10 cellular contexts compared by ENCODE assay signal in the genomic region with DNA sequence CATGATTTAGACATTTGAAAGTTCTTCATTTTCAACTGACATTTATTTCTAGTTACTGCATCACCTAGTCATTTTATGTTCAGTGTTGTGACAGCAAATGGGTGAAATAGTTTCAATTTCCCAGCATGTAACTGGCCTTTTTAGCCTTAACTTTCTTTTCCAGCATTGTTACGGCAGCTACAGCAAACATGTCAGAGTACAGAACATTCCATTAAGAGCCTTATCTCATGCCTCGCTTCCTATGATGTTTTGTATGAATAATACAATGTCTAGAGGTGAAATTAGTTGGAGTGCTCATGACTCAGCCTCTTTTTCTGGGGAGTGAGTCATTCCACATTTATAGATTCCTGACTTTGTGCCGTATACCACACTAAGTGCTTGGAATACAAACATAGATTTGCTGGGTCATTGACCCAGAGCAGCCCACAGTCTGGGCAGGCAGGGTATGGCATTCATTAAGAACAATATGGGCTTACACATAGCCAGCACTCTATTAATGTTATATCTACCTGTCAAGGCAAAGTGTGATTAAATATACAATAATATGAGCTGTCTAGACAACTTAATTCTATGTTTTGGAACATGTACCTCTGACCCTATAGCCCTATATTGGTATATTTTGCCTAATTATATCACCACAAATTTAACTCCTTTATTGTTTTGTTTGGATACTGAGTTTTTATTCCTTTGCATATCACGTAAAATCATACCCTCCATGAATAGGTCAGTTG.
DNase-seq lines count a peak whose midpoint lies in the region; ATAC-seq, FAIRE-seq and TF ChIP-seq lines count a peak whose summit lies in the region.
"Had no signal": no experiment of that assay in that cellular context is flagged by ENCODE, and none has a peak within 500 bp of the region (broad histone marks: within the 10 kb centered on the region; RNA-seq: fewer than 3 reads in every experiment).

No MANE protein-coding gene starts in this region.

- H3K36me3 ChIP-seq in adrenal gland (replicated peaks in 1 of 2), result no peaks in the 10 kb centered on the region
- H3K36me3 ChIP-seq: neutrophil had no signal

- H3K4me3 ChIP-seq in adrenal gland, result no peak overlapping the region
- H3K4me3 ChIP-seq: BLaER1 treated with 17β-estradiol and CSF1 and Interleukin-3, amounts not matched to agents 10 nM and 100 nM had no signal

- peak overlapping the region in 3 of 5 donors; percentile 40 to 89 (median 61) for H3K27ac ChIP-seq in adrenal gland
- H3K27ac ChIP-seq: neutrophil had no signal

- peaks cover 0 to 8% (median 0%) of the 10 kb centered on the region in 3 donors for H3K9me3 ChIP-seq in adrenal gland (replicated peaks in 1 of 3)
- H3K9me3 ChIP-seq: neutrophil had no signal

- peaks cover 0 to 13% of the 10 kb centered on the region in 2 donors for H3K4me1 ChIP-seq in adrenal gland (replicated peaks in 1 of 2)

- 25 to 27% (median 25%) methylated on average over 4 of the region's 4 CpGs for WGBS in adrenal gland, 4 donors

- no peak for TF ChIP-seq POLR2A in adrenal gland (IDR thresholded peaks at IDR 0.05)

- ATAC-seq in HG02970 (IDR thresholded peaks at IDR 0.05; ENCODE audit: low FRiP score, unreplicated experiment) (no peak), HG03520 (IDR thresholded peaks at IDR 0.05; ENCODE audit: unreplicated experiment) (no peak)

- DNase-seq in NCI-H1436 treated with DMSO at 0.1 percent for 48 hours (lab: John Stamatoyannopoulos, UW) (peak; percentile 23), NCI-H1436 (lab: John Stamatoyannopoulos, UW) (no peak), adrenal gland (peak in 5 of 7 donors; percentile 16 to 38 (median 23)), kidney glomerular epithelial cell (lab: John Stamatoyannopoulos, UW) (peak; percentile 98), urothelium cell line (ENCODE audit: low spot score) (peak; percentile 84), cerebellar cortex (ENCODE audit: low spot score) (no peak)

- no peaks in the 10 kb centered on the region for H3K27me3 ChIP-seq in adrenal gland
- H3K27me3 ChIP-seq: BLaER1 treated with 17β-estradiol and CSF1 and Interleukin-3, amounts not matched to agents 10 nM and 100 nM; neutrophil had no signal

- peak; percentile 69 for FAIRE-seq in urothelium cell line (lab: Jason Lieb, UNC)

- intact Hi-C loops in adrenal gland (cut with DNase I), result no loop called here

- TF ChIP-seq CTCF in adrenal gland (IDR thresholded peaks at IDR 0.05), result no peak

Comparison
In these comparisons a context has a peak if more than half of its experiments do, and no peak if none do; other contexts are left out.
1. DNase-seq: peak in NCI-H1436 treated with DMSO at 0.1 percent for 48 hours (single experiment), adrenal gland (5 of 7), kidney glomerular epithelial cell (single experiment) and urothelium cell line (single experiment); none in NCI-H1436 (single experiment) and cerebellar cortex (single experiment).